1 cellular context compared by ENCODE assay signal in the genomic region with DNA sequence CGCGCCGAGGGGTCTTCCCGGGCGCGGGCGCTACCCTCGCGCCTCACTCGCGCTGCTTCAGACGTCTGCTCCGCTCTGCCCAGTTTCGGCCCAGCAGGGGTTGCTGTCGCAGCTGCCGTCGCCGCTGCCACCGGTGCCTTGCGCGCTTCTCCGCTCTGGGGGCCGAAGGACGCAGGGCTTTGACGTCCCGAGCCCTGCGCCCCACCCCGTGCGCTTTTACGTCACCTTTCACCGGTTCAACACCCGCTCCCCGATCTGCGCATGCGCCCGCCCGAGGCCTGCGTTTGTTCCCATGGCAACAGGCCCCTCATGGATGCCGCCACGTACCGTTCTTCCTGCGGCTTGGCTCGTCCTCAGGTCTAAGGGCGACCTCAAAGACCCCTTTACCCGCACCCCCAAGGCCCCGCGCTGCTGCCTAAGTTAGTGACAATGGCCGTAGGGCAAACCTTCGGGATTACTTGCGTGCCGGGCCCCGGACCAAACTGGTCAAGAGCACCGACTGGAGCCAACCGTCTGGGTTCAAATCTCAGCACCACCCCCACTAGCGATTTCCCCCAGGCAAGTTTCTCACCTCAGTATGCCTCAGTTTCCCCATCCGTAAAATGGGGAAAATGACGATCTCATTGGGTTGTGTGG.
TF ChIP-seq lines count a peak whose summit lies in the region.

No MANE protein-coding gene starts in this region.

TF ChIP-seq in GM12878, 131 proteins besides CTCF, POLR2A, EP300 and RAD21 (continued from another document):
- TF ChIP-seq HDAC2 (IDR thresholded peaks at IDR 0.05): no peak
- peak; percentile 60 for TF ChIP-seq SMARCA5 (IDR thresholded peaks at IDR 0.05)
- TF ChIP-seq, protein P1, sequence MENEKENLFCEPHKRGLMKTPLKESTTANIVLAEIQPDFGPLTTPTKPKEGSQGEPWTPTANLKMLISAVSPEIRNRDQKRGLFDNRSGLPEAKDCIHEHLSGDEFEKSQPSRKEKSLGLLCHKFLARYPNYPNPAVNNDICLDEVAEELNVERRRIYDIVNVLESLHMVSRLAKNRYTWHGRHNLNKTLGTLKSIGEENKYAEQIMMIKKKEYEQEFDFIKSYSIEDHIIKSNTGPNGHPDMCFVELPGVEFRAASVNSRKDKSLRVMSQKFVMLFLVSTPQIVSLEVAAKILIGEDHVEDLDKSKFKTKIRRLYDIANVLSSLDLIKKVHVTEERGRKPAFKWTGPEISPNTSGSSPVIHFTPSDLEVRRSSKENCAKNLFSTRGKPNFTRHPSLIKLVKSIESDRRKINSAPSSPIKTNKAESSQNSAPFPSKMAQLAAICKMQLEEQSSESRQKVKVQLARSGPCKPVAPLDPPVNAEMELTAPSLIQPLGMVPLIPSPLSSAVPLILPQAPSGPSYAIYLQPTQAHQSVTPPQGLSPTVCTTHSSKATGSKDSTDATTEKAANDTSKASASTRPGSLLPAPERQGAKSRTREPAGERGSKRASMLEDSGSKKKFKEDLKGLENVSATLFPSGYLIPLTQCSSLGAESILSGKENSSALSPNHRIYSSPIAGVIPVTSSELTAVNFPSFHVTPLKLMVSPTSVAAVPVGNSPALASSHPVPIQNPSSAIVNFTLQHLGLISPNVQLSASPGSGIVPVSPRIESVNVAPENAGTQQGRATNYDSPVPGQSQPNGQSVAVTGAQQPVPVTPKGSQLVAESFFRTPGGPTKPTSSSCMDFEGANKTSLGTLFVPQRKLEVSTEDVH (IDR thresholded peaks at IDR 0.05; ENCODE audit: low read depth, partially characterized antibody): no peak
- TF ChIP-seq RAD51 (IDR thresholded peaks at IDR 0.05): no peak
- TF ChIP-seq, protein P2, sequence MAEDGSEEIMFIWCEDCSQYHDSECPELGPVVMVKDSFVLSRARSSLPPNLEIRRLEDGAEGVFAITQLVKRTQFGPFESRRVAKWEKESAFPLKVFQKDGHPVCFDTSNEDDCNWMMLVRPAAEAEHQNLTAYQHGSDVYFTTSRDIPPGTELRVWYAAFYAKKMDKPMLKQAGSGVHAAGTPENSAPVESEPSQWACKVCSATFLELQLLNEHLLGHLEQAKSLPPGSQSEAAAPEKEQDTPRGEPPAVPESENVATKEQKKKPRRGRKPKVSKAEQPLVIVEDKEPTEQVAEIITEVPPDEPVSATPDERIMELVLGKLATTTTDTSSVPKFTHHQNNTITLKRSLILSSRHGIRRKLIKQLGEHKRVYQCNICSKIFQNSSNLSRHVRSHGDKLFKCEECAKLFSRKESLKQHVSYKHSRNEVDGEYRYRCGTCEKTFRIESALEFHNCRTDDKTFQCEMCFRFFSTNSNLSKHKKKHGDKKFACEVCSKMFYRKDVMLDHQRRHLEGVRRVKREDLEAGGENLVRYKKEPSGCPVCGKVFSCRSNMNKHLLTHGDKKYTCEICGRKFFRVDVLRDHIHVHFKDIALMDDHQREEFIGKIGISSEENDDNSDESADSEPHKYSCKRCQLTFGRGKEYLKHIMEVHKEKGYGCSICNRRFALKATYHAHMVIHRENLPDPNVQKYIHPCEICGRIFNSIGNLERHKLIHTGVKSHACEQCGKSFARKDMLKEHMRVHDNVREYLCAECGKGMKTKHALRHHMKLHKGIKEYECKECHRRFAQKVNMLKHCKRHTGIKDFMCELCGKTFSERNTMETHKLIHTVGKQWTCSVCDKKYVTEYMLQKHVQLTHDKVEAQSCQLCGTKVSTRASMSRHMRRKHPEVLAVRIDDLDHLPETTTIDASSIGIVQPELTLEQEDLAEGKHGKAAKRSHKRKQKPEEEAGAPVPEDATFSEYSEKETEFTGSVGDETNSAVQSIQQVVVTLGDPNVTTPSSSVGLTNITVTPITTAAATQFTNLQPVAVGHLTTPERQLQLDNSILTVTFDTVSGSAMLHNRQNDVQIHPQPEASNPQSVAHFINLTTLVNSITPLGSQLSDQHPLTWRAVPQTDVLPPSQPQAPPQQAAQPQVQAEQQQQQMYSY (CRISPR knock-in tag; IDR thresholded peaks at IDR 0.05): no peak
- no peak for TF ChIP-seq IKZF2 (IDR thresholded peaks at IDR 0.05)
- TF ChIP-seq NBN (IDR thresholded peaks at IDR 0.05): peak; percentile 81
- no peak for TF ChIP-seq KAT2A (conservative IDR thresholded peaks at IDR 0.05; ENCODE audit: control insufficient read depth, low read depth, low read length)
- TF ChIP-seq, protein P3, sequence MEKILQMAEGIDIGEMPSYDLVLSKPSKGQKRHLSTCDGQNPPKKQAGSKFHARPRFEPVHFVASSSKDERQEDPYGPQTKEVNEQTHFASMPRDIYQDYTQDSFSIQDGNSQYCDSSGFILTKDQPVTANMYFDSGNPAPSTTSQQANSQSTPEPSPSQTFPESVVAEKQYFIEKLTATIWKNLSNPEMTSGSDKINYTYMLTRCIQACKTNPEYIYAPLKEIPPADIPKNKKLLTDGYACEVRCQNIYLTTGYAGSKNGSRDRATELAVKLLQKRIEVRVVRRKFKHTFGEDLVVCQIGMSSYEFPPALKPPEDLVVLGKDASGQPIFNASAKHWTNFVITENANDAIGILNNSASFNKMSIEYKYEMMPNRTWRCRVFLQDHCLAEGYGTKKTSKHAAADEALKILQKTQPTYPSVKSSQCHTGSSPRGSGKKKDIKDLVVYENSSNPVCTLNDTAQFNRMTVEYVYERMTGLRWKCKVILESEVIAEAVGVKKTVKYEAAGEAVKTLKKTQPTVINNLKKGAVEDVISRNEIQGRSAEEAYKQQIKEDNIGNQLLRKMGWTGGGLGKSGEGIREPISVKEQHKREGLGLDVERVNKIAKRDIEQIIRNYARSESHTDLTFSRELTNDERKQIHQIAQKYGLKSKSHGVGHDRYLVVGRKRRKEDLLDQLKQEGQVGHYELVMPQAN (conservative IDR thresholded peaks at IDR 0.05): peak; percentile 90
- TF ChIP-seq RELA (IDR thresholded peaks at IDR 0.05; ENCODE audit: borderline replicate concordance, partially characterized antibody): peak; percentile 6
- no peak for TF ChIP-seq SPI1 (IDR thresholded peaks at IDR 0.05; ENCODE audit: borderline replicate concordance, insufficient read depth, low read depth, low read length)
- TF ChIP-seq RB1 (IDR thresholded peaks at IDR 0.05; ENCODE audit: borderline replicate concordance): peak; percentile 95
- TF ChIP-seq MYC (IDR thresholded peaks at IDR 0.05; ENCODE audit: insufficient read depth, insufficient read length, insufficient replicate concordance, low read length, severe bottlenecking): no peak
- TF ChIP-seq WRNIP1 (IDR thresholded peaks at IDR 0.05; ENCODE audit: borderline replicate concordance, low read depth, low read length): no peak
- TF ChIP-seq HDAC6 (IDR thresholded peaks at IDR 0.05; ENCODE audit: unreplicated experiment): no peak
- no peak for TF ChIP-seq CBX3 (IDR thresholded peaks at IDR 0.05; ENCODE audit: borderline replicate concordance, low read depth)
- TF ChIP-seq FOXM1 (IDR thresholded peaks at IDR 0.05; ENCODE audit: low read depth, low read length): no peak
- no peak for TF ChIP-seq HDGF (IDR thresholded peaks at IDR 0.05)
- peak; percentile 97 for TF ChIP-seq MXI1 (IDR thresholded peaks at IDR 0.05; ENCODE audit: low read depth, low read length)
- no peak for TF ChIP-seq TBL1XR1 (IDR thresholded peaks at IDR 0.05; ENCODE audit: low read depth, low read length)
- TF ChIP-seq POU2F2 (IDR thresholded peaks at IDR 0.05; ENCODE audit: borderline replicate concordance, low read depth, low read length): no peak; the same call in 2 of the 3 replicates
TF ChIP-seq in GM12878: peak in this region for 31.
